In the genomic region with DNA sequence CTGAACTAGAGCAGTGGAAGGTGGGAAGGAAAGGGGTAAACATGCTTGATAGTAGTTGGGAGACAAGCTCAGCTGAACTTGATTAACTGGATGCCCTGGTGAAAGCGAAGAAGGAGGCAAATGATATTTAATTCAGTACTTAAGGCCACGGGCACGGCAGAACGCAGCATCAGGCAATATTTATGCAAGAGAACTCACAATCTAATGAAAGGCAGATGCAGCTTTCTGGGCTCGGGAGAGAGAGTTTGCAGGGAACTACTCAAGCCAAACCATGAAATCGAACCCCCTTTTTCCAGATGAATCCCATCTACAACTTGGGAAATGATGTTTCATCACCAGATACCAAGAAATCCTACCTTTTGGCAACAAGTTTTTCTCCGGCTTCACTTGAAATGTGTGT, we compare ENCODE assay signal across 21 cellular contexts. TPM values are rescaled to one million over a fixed set of nuclear protein-coding genes. Genes with fewer than 3 reads are reported as not detected.
DNase-seq lines count a peak whose midpoint lies in the region; ATAC-seq and TF ChIP-seq lines count a peak whose summit lies in the region.
"Had no signal": no experiment of that assay in that cellular context is flagged by ENCODE, and none has a peak within 500 bp of the region (broad histone marks: within the 10 kb centered on the region; RNA-seq: fewer than 3 reads in every experiment).

No MANE protein-coding gene starts in this region.

- H3K27me3 ChIP-seq in BJ (ENCODE audit: control insufficient read depth, insufficient read depth, low read length) (no peaks in the 10 kb centered on the region), smooth muscle cell (ENCODE audit: low read depth) (no peaks in the 10 kb centered on the region)
- H3K27me3 ChIP-seq: MG63 had no signal

- H3K4me1 ChIP-seq in smooth muscle cell (ENCODE audit: low read depth) = peaks cover 6% of the 10 kb centered on the region

- H4K20me1 ChIP-seq in smooth muscle cell (ENCODE audit: low read depth) = peaks cover 8% of the 10 kb centered on the region

- no peak overlapping the region for H3K4me3 ChIP-seq in BJ (ENCODE audit: low read depth, low read length)
- H3K4me3 ChIP-seq in smooth muscle cell = no peak overlapping the region
- H3K4me3 ChIP-seq: GM12878, MG63 had no signal

- DNase-seq in BJ (ENCODE audit: low read depth) = peak; percentile 56
- peak; percentile 73 for DNase-seq in fibroblast of the conjunctiva (ENCODE audit: low read depth)
- DNase-seq in smooth muscle cell (lab: John Stamatoyannopoulos, UW; ENCODE audit: unreplicated experiment) = no peak
- no peak for DNase-seq in A172 (ENCODE audit: low spot score)
- DNase-seq in HEK293T (ENCODE audit: extremely low spot score) = no peak
- DNase-seq: ACHN, C1 segment of cervical spinal cord, COR-L47, DMS153, MG63, NCI-H1092 treated with DMSO at 0.1 percent for 48 hours, NCI-H1694, NCI-H446, PC-3 had no signal

- no peaks in the 10 kb centered on the region for H3K9me3 ChIP-seq in smooth muscle cell (replicated peaks; ENCODE audit: low read depth)
- H3K9me3 ChIP-seq: MG63 had no signal

- 84% methylated on average over 7 of the region's 7 CpGs for WGBS in smooth muscle cell (ENCODE audit: low lambda C conversion rate)

- TF ChIP-seq CTCF in BJ (IDR thresholded peaks at IDR 0.05; ENCODE audit: insufficient read depth, low read depth, low read length) (no peak), VCaP (conservative IDR thresholded peaks at IDR 0.05) (no peak), smooth muscle cell (IDR thresholded peaks at IDR 0.05; ENCODE audit: borderline replicate concordance, insufficient read depth, poor library complexity, severe bottlenecking) (no peak)

- POLR2A ChIA-PET in BJ (lab: Charles Lee) = no interaction called here
- POLR2A ChIA-PET in HEK293T (lab: Yijun Ruan, JAX) = interaction anchor here (1.0 kb wide), 1 partner anchor 43 kb away, joined by 3 read pairs; no protein-coding TSS in a partner anchor

- peak overlapping the region; percentile 55 for H3K4me2 ChIP-seq in smooth muscle cell
- H3K4me2 ChIP-seq: KMS-11 had no signal

- peaks cover 10% of the 10 kb centered on the region for H3K79me2 ChIP-seq in smooth muscle cell (ENCODE audit: low read depth)

- H3K27ac ChIP-seq in VCaP (peak overlapping the region; percentile 56; the same call in 1 of the 2 replicates), smooth muscle cell (ENCODE audit: low read depth) (no peak overlapping the region)
- H3K27ac ChIP-seq: KMS-11 had no signal

- no peak for ATAC-seq in HG03280 (IDR thresholded peaks at IDR 0.05; ENCODE audit: unreplicated experiment)
- ATAC-seq: GM12878, HCT116, HepG2, PC-3, SK-N-SH treated with all-trans-retinoic acid at 6 μM for 48 hours had no signal

- H3K36me3 ChIP-seq in BJ (ENCODE audit: control insufficient read depth, insufficient read depth, low read length) (no peaks in the 10 kb centered on the region), smooth muscle cell (ENCODE audit: low read depth) (no peaks in the 10 kb centered on the region)
- H3K36me3 ChIP-seq: MG63 had no signal

- no peaks in the 10 kb centered on the region for H3F3A ChIP-seq in smooth muscle cell (ENCODE audit: low read depth)

- CTCF ChIA-PET in BJ (lab: Yijun Ruan, JAX) (interaction anchor here (1.0 to 1.5 kb wide), 2 partner anchors 22 to 24 kb away, joined by 3 to 4 read pairs; no protein-coding TSS in a partner anchor), HEK293T (lab: Yijun Ruan, JAX) (no interaction called here)

- no peak overlapping the region for H2AFZ ChIP-seq in smooth muscle cell (ENCODE audit: low read depth)

- H3K9ac ChIP-seq in smooth muscle cell (ENCODE audit: low read depth) = no peak overlapping the region
- H3K9ac ChIP-seq: KMS-11 had no signal

TF ChIP-seq in HEK293T, 16 proteins besides CTCF, POLR2A, EP300 and RAD21:
- TF ChIP-seq ARNT (IDR thresholded peaks at IDR 0.05) (no peak), TARDBP (IDR thresholded peaks at IDR 0.05) (no peak), NFRKB (IDR thresholded peaks at IDR 0.05) (no peak), ZNF384 (IDR thresholded peaks at IDR 0.05) (no peak), SP1 (IDR thresholded peaks at IDR 0.05) (no peak), SUZ12 (IDR thresholded peaks at IDR 0.05) (no peak), FOXA1 (IDR thresholded peaks at IDR 0.05) (no peak), L3MBTL2 (conservative IDR thresholded peaks at IDR 0.05) (no peak), FOXK2 (IDR thresholded peaks at IDR 0.05) (no peak), LEF1 (IDR thresholded peaks at IDR 0.05; ENCODE audit: borderline replicate concordance) (no peak), FOXM1 (IDR thresholded peaks at IDR 0.05; ENCODE audit: borderline replicate concordance) (no peak)
- TF ChIP-seq, protein P1, sequence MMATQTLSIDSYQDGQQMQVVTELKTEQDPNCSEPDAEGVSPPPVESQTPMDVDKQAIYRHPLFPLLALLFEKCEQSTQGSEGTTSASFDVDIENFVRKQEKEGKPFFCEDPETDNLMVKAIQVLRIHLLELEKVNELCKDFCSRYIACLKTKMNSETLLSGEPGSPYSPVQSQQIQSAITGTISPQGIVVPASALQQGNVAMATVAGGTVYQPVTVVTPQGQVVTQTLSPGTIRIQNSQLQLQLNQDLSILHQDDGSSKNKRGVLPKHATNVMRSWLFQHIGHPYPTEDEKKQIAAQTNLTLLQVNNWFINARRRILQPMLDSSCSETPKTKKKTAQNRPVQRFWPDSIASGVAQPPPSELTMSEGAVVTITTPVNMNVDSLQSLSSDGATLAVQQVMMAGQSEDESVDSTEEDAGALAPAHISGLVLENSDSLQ (IDR thresholded peaks at IDR 0.05) = no peak

RNA-seq across cellular contexts. Expression of gene CNIH1, which starts 3.5 kb away (rescaled TPM):
- polyA plus RNA-seq in BJ (2011; rRNA removed) (313 and 396 TPM in 2 replicates), smooth muscle cell (133 and 162 TPM in 2 replicates)
- 326 and 553 TPM in 2 replicates for polyA minus RNA-seq in BJ (2011; rRNA and poly(A)+ RNA removed)
- total RNA-seq in smooth muscle cell = 172 and 224 TPM in 2 replicates
- 90.4 and 106 TPM in 2 replicates for total RNA-seq in A172 (2014; rRNA removed; shearing (Covaris generic))

RNA-seq across cellular contexts. Expression of gene GMFB, which starts 44.1 kb away (rescaled TPM):
- polyA plus RNA-seq in BJ (2011; rRNA removed) (10.0 and 29.1 TPM in 2 replicates), smooth muscle cell (25.7 and 26.8 TPM in 2 replicates)
- 10.6 and 11.2 TPM in 2 replicates for polyA minus RNA-seq in BJ (2011; rRNA and poly(A)+ RNA removed)
- 73.5 and 86.1 TPM in 2 replicates for total RNA-seq in smooth muscle cell
- total RNA-seq in A172 (2014; rRNA removed; shearing (Covaris generic)) = 63.2 and 96.4 TPM in 2 replicates

RNA-seq across cellular contexts. Expression of gene CDKN3, which starts 47.9 kb away (rescaled TPM):
- polyA plus RNA-seq in BJ (2011; rRNA removed) (28.7 and 55.1 TPM in 2 replicates), smooth muscle cell (18.6 and 20.1 TPM in 2 replicates)
- polyA minus RNA-seq in BJ (2011; rRNA and poly(A)+ RNA removed) = 3.9 and 4.9 TPM in 2 replicates
- 15.4 and 22.1 TPM in 2 replicates for total RNA-seq in smooth muscle cell
- total RNA-seq in A172 (2014; rRNA removed; shearing (Covaris generic)) = 104 and 166 TPM in 2 replicates

Comparison
In these comparisons a context has a peak if more than half of its experiments do, and no peak if none do; other contexts are left out.
1. DNase-seq: peak in BJ (single experiment) and fibroblast of the conjunctiva (single experiment); none in smooth muscle cell (single experiment), A172 (single experiment) and HEK293T (single experiment).